In genomic region chr5:64165500-64166200, GRCh38 we compare ENCODE assay signal across 9 cellular contexts. TPM values are rescaled to one million over a fixed set of nuclear protein-coding genes. Genes with fewer than 3 reads are reported as not detected.
A peak's percentile ranks its signal among the peaks of the same experiment; 100 is the strongest.
DNase-seq lines count a peak whose midpoint lies in the region; ATAC-seq and TF ChIP-seq lines count a peak whose summit lies in the region.
"Had no signal": no experiment of that assay in that cellular context is flagged by ENCODE, and none has a peak within 500 bp of the region (broad histone marks: within the 10 kb centered on the region; RNA-seq: fewer than 3 reads in every experiment).

RNF180 (plus strand) TSS chr5:64165843; CDS start chr5:64200808, 34,965 bp downstream.

- H3K9ac ChIP-seq in neural cell (ENCODE audit: low read length): peak within 1 kb of the TSS; percentile 74

- peak within 1 kb of the TSS; percentile 33 for H3K4me3 ChIP-seq in Caco-2 (ENCODE audit: low read depth, low read length)
- H3K4me3 ChIP-seq in neural cell (ENCODE audit: low read length): peak within 1 kb of the TSS; percentile 78

- DNase-seq in Caco-2 (peak; percentile 39 to 55), globus pallidus (ENCODE audit: low spot score) (peak; percentile 19), NCI-H128 (lab: John Stamatoyannopoulos, UW; ENCODE audit: unreplicated experiment) (no peak), NCI-H1694 (lab: John Stamatoyannopoulos, UW) (no peak)
- no peak for DNase-seq in activated CD8-positive, alpha-beta T cell treated with anti-CD3 and anti-CD28 coated beads, Interleukin-2, amount 10 ng/mL, durations not matched to agents 7 days and 5 days
- DNase-seq in activated CD8-positive, alpha-beta memory T cell treated with anti-CD3 and anti-CD28 coated beads, Interleukin-2, amount 50 U/mL, for 48 hours: no peak

- peaks cover 31% of the 10 kb centered on the region for H3K27me3 Mint-ChIP-seq in Caco-2 (ENCODE audit: insufficient read depth, unreplicated experiment)
- peaks cover 32% of the 10 kb centered on the region for H3K27me3 Mint-ChIP-seq in activated CD8-positive, alpha-beta T cell treated with anti-CD3 and anti-CD28 coated beads, Interleukin-2, amount 10 ng/mL, durations not matched to agents 7 days and 5 days (ENCODE audit: low read depth)

- H3K9me2 ChIP-seq in neural cell (ENCODE audit: insufficient read depth, low read length): no peaks in the 10 kb centered on the region

- CTCF ChIA-PET in Caco-2 (lab: Charles Lee): no interaction called here
- CTCF ChIA-PET in activated CD8-positive, alpha-beta T cell treated with anti-CD3 and anti-CD28 coated beads, Interleukin-2, amount 10 ng/mL, durations not matched to agents 7 days and 5 days (lab: Charles Lee): no interaction called here

- no peaks in the 10 kb centered on the region for H3F3A ChIP-seq in neural cell (ENCODE audit: insufficient read depth, low read length, poor library complexity, severe bottlenecking)

- no TSS peak for BruUV-seq in Caco-2 (replicated peaks; lab: Mats Ljungman, UMichigan)

- H4K20me1 ChIP-seq in neural cell (ENCODE audit: insufficient read depth): no peaks in the 10 kb centered on the region

- intact Hi-C loops in Caco-2 (cut with micrococcal nuclease; ENCODE audit: unreplicated experiment): loop anchor here (1.0 kb wide), 1 partner anchor 18 kb away; no protein-coding TSS in a partner anchor

- H3K4me1 ChIP-seq in Caco-2: no peaks in the 10 kb centered on the region

- H2AFZ ChIP-seq in neural cell (ENCODE audit: low read depth, low read length): peak within 1 kb of the TSS; percentile 24

- POLR2A ChIA-PET in Caco-2 (lab: Charles Lee): no interaction called here
- POLR2A ChIA-PET in activated CD8-positive, alpha-beta T cell treated with anti-CD3 and anti-CD28 coated beads, Interleukin-2, amount 10 ng/mL, durations not matched to agents 7 days and 5 days (lab: Charles Lee): no interaction called here

- no peak for TF ChIP-seq RAD21 in neural cell (conservative IDR thresholded peaks at IDR 0.05)

- H3K36me3 Mint-ChIP-seq in Caco-2 (ENCODE audit: insufficient read depth, unreplicated experiment): no peaks in the 10 kb centered on the region
- no peaks in the 10 kb centered on the region for H3K36me3 Mint-ChIP-seq in activated CD8-positive, alpha-beta T cell treated with anti-CD3 and anti-CD28 coated beads, Interleukin-2, amount 10 ng/mL, durations not matched to agents 7 days and 5 days (ENCODE audit: low read depth)

- ATAC-seq in HG02623 (IDR thresholded peaks at IDR 0.05; ENCODE audit: unreplicated experiment): peak; percentile 37
- peak; percentile 57 for ATAC-seq in activated CD8-positive, alpha-beta T cell treated with anti-CD3 and anti-CD28 coated beads, Interleukin-2, amount 10 ng/mL, durations not matched to agents 7 days and 5 days

- H3K4me3 Mint-ChIP-seq in Caco-2 (ENCODE audit: unreplicated experiment): peak within 1 kb of the TSS; percentile 82
- peak within 1 kb of the TSS; percentile 0 for H3K4me3 Mint-ChIP-seq in activated CD8-positive, alpha-beta T cell treated with anti-CD3 and anti-CD28 coated beads, Interleukin-2, amount 10 ng/mL, durations not matched to agents 7 days and 5 days

- peaks cover 5% of the 10 kb centered on the region for H3K4me1 Mint-ChIP-seq in Caco-2 (ENCODE audit: low read depth, unreplicated experiment)
- H3K4me1 Mint-ChIP-seq in activated CD8-positive, alpha-beta T cell treated with anti-CD3 and anti-CD28 coated beads, Interleukin-2, amount 10 ng/mL, durations not matched to agents 7 days and 5 days (ENCODE audit: low read depth): peaks cover 3% of the 10 kb centered on the region

- no peak within 1 kb of the TSS for H3K27ac ChIP-seq in neural cell (ENCODE audit: low read length)
- H3K27ac ChIP-seq: HL-60 had no signal

- peak within 1 kb of the TSS; percentile 53 for H3K4me2 ChIP-seq in neural cell (ENCODE audit: low read length)

- H3K27ac Mint-ChIP-seq in Caco-2 (ENCODE audit: unreplicated experiment): no peak within 1 kb of the TSS
- no peak within 1 kb of the TSS for H3K27ac Mint-ChIP-seq in activated CD8-positive, alpha-beta T cell treated with anti-CD3 and anti-CD28 coated beads, Interleukin-2, amount 10 ng/mL, durations not matched to agents 7 days and 5 days

- TF ChIP-seq EP300 in neural cell (conservative IDR thresholded peaks at IDR 0.05; ENCODE audit: poor library complexity, severe bottlenecking): peak; percentile 11

- H3K9me3 ChIP-seq in Caco-2 (no peaks in the 10 kb centered on the region), neural cell (ENCODE audit: low read length) (no peaks in the 10 kb centered on the region)

- H3K9me3 Mint-ChIP-seq in Caco-2 (ENCODE audit: unreplicated experiment): no peaks in the 10 kb centered on the region
- H3K9me3 Mint-ChIP-seq in activated CD8-positive, alpha-beta T cell treated with anti-CD3 and anti-CD28 coated beads, Interleukin-2, amount 10 ng/mL, durations not matched to agents 7 days and 5 days (ENCODE audit: insufficient read depth): no peaks in the 10 kb centered on the region

- peaks cover 3% of the 10 kb centered on the region for H3K27me3 ChIP-seq in Caco-2 (replicated peaks; ENCODE audit: control insufficient read depth, insufficient read depth, low read length)
- H3K27me3 ChIP-seq in neural cell (ENCODE audit: insufficient read depth, low read depth, low read length): peaks cover 31% of the 10 kb centered on the region

- no peak for TF ChIP-seq CTCF in Caco-2 (IDR thresholded peaks at IDR 0.05; ENCODE audit: insufficient read depth in 1 of 2, low read depth in 1 of 2, low read length in 1 of 2, severe bottlenecking in 1 of 2, unreplicated experiment in 1 of 2)
- TF ChIP-seq CTCF in neural cell (IDR thresholded peaks at IDR 0.05; ENCODE audit: poor library complexity, severe bottlenecking): peak; percentile 19

- peaks cover 6% of the 10 kb centered on the region for H3K79me2 ChIP-seq in neural cell (replicated peaks; ENCODE audit: insufficient read depth, low read length)

- H3K36me3 ChIP-seq in Caco-2 (ENCODE audit: control insufficient read depth, insufficient read depth, low read length): no peaks in the 10 kb centered on the region
- no peaks in the 10 kb centered on the region for H3K36me3 ChIP-seq in neural cell (ENCODE audit: insufficient read depth, low read length)

TF ChIP-seq in neural cell, 6 proteins besides CTCF, POLR2A, EP300 and RAD21:
- TF ChIP-seq EZH2 (IDR thresholded peaks at IDR 0.05; ENCODE audit: borderline replicate concordance, insufficient read depth, low read length, poor library complexity, severe bottlenecking) (no peak), MXI1 (conservative IDR thresholded peaks at IDR 0.05; ENCODE audit: poor library complexity, severe bottlenecking) (peak; percentile 50), POLR2AphosphoS5 (IDR thresholded peaks at IDR 0.05) (peak; percentile 5)

RNA-seq across cellular contexts. Expression of gene RNF180, which starts in this region (rescaled TPM):
- 0.23 and 0.61 TPM in 2 replicates for total RNA-seq in Caco-2 (2022)
- total RNA-seq in activated CD8-positive, alpha-beta T cell treated with anti-CD3 and anti-CD28 coated beads, Interleukin-2, amount 10 ng/mL, durations not matched to agents 7 days and 5 days: not detected
- polyA plus RNA-seq in neural cell: 6.0 and 6.4 TPM in 2 replicates
- polyA minus RNA-seq in neural cell: 45.5 and 51.5 TPM in 2 replicates

Comparison
In these comparisons a context has a peak if more than half of its experiments do, and no peak if none do; other contexts are left out.
1. Peak in DNase-seq and H3K4me3 ChIP-seq in Caco-2; RNA of the gene not detected or under 1 TPM.
2. Peak in ATAC-seq in activated CD8-positive, alpha-beta T cell treated with anti-CD3 and anti-CD28 coated beads, Interleukin-2, amount 10 ng/mL, durations not matched to agents 7 days and 5 days; RNA of the gene not detected or under 1 TPM.